Comparison of ENCODE assay signal across 19 cellular contexts in the genomic region with DNA sequence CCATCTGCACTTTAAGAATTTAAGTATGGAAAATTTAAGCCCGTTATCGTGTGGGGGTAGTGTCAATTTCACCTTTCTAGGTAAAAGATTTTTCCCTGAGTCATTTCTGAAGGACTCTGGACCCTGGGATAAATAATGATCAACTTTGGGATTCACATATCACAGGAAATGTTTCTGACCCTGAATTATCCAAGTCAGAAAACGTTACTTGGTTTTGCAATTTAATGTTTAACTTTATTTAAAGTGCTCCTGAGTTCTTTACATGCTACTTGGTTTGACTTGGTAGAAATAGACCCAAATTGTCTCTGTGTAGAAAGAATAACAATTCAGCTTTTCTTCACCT. TPM values are rescaled to one million over a fixed set of nuclear protein-coding genes. Genes with fewer than 3 reads are reported as not detected.
DNase-seq lines count a peak whose midpoint lies in the region; ATAC-seq, FAIRE-seq and TF ChIP-seq lines count a peak whose summit lies in the region.
"Had no signal": no experiment of that assay in that cellular context is flagged by ENCODE, and none has a peak within 500 bp of the region (broad histone marks: within the 10 kb centered on the region; RNA-seq: fewer than 3 reads in every experiment).

No MANE protein-coding gene starts in this region.

- intact Hi-C loops in kidney (cut with DNase I) = no loop called here
- intact Hi-C loops in right lobe of liver (cut with DNase I) = no loop called here
- intact Hi-C loops in left lung (cut with DNase I) = no loop called here

- H3K27ac ChIP-seq in kidney (ENCODE audit: low read depth in 2 of 2, low read length in 2 of 2) = peak overlapping the region in 1 of 2 donors; percentile 62
- H3K27ac ChIP-seq in right lobe of liver = peak overlapping the region in 2 of 3 donors; percentile 58 to 83
- no peak overlapping the region for H3K27ac ChIP-seq in left lung
- H3K27ac ChIP-seq: C4-2B had no signal

- WGBS in right lobe of liver (ENCODE audit: insufficient coverage, low coverage, low lambda C conversion rate, missing lambda C conversion rate) = 30% methylated on average over 3 of the region's 3 CpGs

- H3K4me3 ChIP-seq in kidney (ENCODE audit: low read length in 2 of 2) = no peak overlapping the region
- H3K4me3 ChIP-seq in right lobe of liver = no peak overlapping the region
- no peak overlapping the region for H3K4me3 ChIP-seq in left lung

- TF ChIP-seq CTCF in kidney (IDR thresholded peaks at IDR 0.05; ENCODE audit: borderline replicate concordance, extremely low read depth, insufficient read depth) (no peak), right lobe of liver (IDR thresholded peaks at IDR 0.05) (no peak), left lung (IDR thresholded peaks at IDR 0.05) (no peak)

- DNase-seq in ACHN (peak; percentile 85), RCC 7860 (ENCODE audit: low spot score) (peak; percentile 63), kidney (no peak), right lobe of liver (no peak), retina (no peak), T-helper 9 cell (no peak), left lung (no peak)
- DNase-seq: BE2C, GDM1 had no signal

- H3K9me3 ChIP-seq in kidney (ENCODE audit: control insufficient read depth in 1 of 2, low read length in 2 of 2) (no peaks in the 10 kb centered on the region), right lobe of liver (no peaks in the 10 kb centered on the region), left lung (no peaks in the 10 kb centered on the region)
- H3K9me3 ChIP-seq: BE2C had no signal

- H3K9ac ChIP-seq in kidney (ENCODE audit: low read length in 2 of 2) = peak overlapping the region in 1 of 2 donors; percentile 14

- H3K27me3 ChIP-seq in right lobe of liver (no peaks in the 10 kb centered on the region), left lung (no peaks in the 10 kb centered on the region)
- H3K27me3 ChIP-seq: BE2C had no signal

- in situ Hi-C loops in ACHN (cut with HindIII; ENCODE audit: low pct_ligation_motif_present, low pct_unique_long_range_greater_than_20kb, low sequenced_read_pairs) = no loop called here

- H3K36me3 ChIP-seq in kidney (ENCODE audit: control insufficient read depth in 1 of 2, insufficient read depth in 2 of 2, low read length in 2 of 2) (no peaks in the 10 kb centered on the region), right lobe of liver (no peaks in the 10 kb centered on the region), left lung (no peaks in the 10 kb centered on the region)
- H3K36me3 ChIP-seq: BE2C had no signal

- no peak for TF ChIP-seq POLR2A in right lobe of liver (IDR thresholded peaks at IDR 0.05)

- peak; percentile 55 to 84 (median 72) for ATAC-seq in right lobe of liver
- ATAC-seq in GM18867 (IDR thresholded peaks at IDR 0.05; ENCODE audit: unreplicated experiment) = no peak
- ATAC-seq in left lung = no peak
- ATAC-seq: HCT116 had no signal

- H3K4me1 ChIP-seq in kidney (ENCODE audit: control insufficient read depth in 1 of 2, insufficient read depth in 1 of 2, low read depth in 1 of 2, low read length in 2 of 2) (peaks cover 0 to 14% of the 10 kb centered on the region in 2 donors), right lobe of liver (peaks cover 0 to 57% (median 15%) of the 10 kb centered on the region in 4 donors), left lung (no peaks in the 10 kb centered on the region)
- H3K4me1 ChIP-seq: BE2C had no signal

- FAIRE-seq in RCC 7860 (lab: Jason Lieb, UNC) (peak; percentile 97), kidney (lab: Jason Lieb, UNC) (peak; percentile 37)
- FAIRE-seq: GM12892 had no signal

RNA-seq across cellular contexts. Expression of a gene that starts 1.5 kb away (rescaled TPM):
- total RNA-seq in kidney = 14.0 TPM
- polyA plus RNA-seq in kidney (ENCODE audit: insufficient read depth, low read depth, low replicate concordance) = 149 TPM
- 10 to 100 TPM in 5 of 6 experiments, 1 to 10 TPM in 1; 9.5 to 31.4 (median 20.8) TPM for total RNA-seq in right lobe of liver
- under 1 TPM in 1 of 2 donors, not detected in 1; 0.18 TPM for total RNA-seq in left lung
- total RNA-seq: A172, HT-29 had no signal
- polyA plus RNA-seq: IgD-negative memory B cell had no signal

RNA-seq across cellular contexts. Expression of a gene that starts 43.7 kb away (rescaled TPM):
- total RNA-seq in kidney = 26.3 TPM
- polyA plus RNA-seq in kidney (ENCODE audit: insufficient read depth, low read depth, low replicate concordance) = 109 TPM
- 10 to 100 TPM; 10.5 to 22.8 (median 14.5) TPM for total RNA-seq in right lobe of liver
- not detected for total RNA-seq in left lung
- total RNA-seq: A172, H4, HT-29 had no signal
- polyA plus RNA-seq: AG04450; CD4-positive, alpha-beta memory T cell; IgD-negative memory B cell had no signal

RNA-seq across cellular contexts. Expression of a gene that starts 55.0 kb away (rescaled TPM):
- 0.76 TPM for total RNA-seq in kidney
- 0.54 TPM for polyA plus RNA-seq in kidney (ENCODE audit: insufficient read depth, low read depth, low replicate concordance)
- total RNA-seq in right lobe of liver = 10 to 100 TPM; 23.3 to 40.7 (median 33.4) TPM
- total RNA-seq in left lung = not detected
- total RNA-seq: A172; CD4-positive, alpha-beta memory T cell; H4; HT-29 had no signal
- polyA plus RNA-seq: AG04450; CD4-positive, alpha-beta memory T cell; IgD-negative memory B cell had no signal

Comparison
In these comparisons a context has a peak if more than half of its experiments do, and no peak if none do; other contexts are left out.
1. DNase-seq: peak in ACHN (single experiment) and RCC 7860 (single experiment); none in kidney (single experiment), right lobe of liver (0 of 3), retina (single experiment), T-helper 9 cell (single experiment) and left lung (0 of 2).
2. H3K27ac ChIP-seq: peak in right lobe of liver (2 of 3); none in left lung (0 of 2).
3. ATAC-seq: peak in right lobe of liver (4 of 4); none in GM18867 (single experiment) and left lung (single experiment).
4. RNA of a gene that starts 1.5 kb away (total RNA-seq): 9.5 to 31.4 TPM in right lobe of liver and 14.0 TPM in kidney (single experiment); 0.18 TPM in left lung; every median in the first group is over 4 times any median in the second.
5. RNA of a gene that starts 43.7 kb away (total RNA-seq): 26.3 TPM in kidney (single experiment) and 10.5 to 22.8 TPM in right lobe of liver; not detected in left lung; every median in the first group is over 10 times any median in the second.
6. RNA of a gene that starts 55.0 kb away (total RNA-seq): 23.3 to 40.7 TPM in right lobe of liver; 0.76 TPM in kidney (single experiment) and not detected in left lung; every median in the first group is over 10 times any median in the second.